ENCODE assay signal across 8 cellular contexts in genomic region chr12:111124183-111124582, GRCh38.
"Had no signal": no experiment of that assay in that cellular context is flagged by ENCODE, and none has a peak within 500 bp of the region (broad histone marks: within the 10 kb centered on the region; RNA-seq: fewer than 3 reads in every experiment).

No MANE protein-coding gene starts in this region.

- H3K4me3 Mint-ChIP-seq: GM23338, H9, IgD-negative memory B cell had no signal

- H3K27ac ChIP-seq: HL-60 had no signal

- H3K4me1 Mint-ChIP-seq: IgD-negative memory B cell had no signal

- H3K4me3 ChIP-seq: GM23338 had no signal

- FAIRE-seq: H1, H54, HepG2 had no signal

- DNase-seq: H9, HCEC 1CT had no signal

- H3K27ac Mint-ChIP-seq: GM23338, IgD-negative memory B cell had no signal

- H2AFZ ChIP-seq: GM23338 had no signal

- H3K9me3 Mint-ChIP-seq: GM23338, H9 had no signal

- ATAC-seq: GM23338, HepG2 had no signal

- H3K4me2 ChIP-seq: GM23338 had no signal
